ENCODE assay signal across 8 cellular contexts in genomic region chr6:130018830-130019795, GRCh38. TPM values are rescaled to one million over a fixed set of nuclear protein-coding genes. Genes with fewer than 3 reads are reported as not detected.
DNase-seq lines count a peak whose midpoint lies in the region; ATAC-seq and TF ChIP-seq lines count a peak whose summit lies in the region.

No MANE protein-coding gene starts in this region.

- POLR2A ChIA-PET in PC-9 (lab: Charles Lee; ENCODE audit: unreplicated experiment): no interaction called here

- no peaks in the 10 kb centered on the region for H3K27me3 ChIP-seq in PC-9 (ENCODE audit: insufficient read depth, low read depth)
- no peaks in the 10 kb centered on the region for H3K27me3 ChIP-seq in foreskin keratinocyte
- H3K27me3 ChIP-seq in neural cell (ENCODE audit: insufficient read depth, low read depth, low read length): no peaks in the 10 kb centered on the region

- H3K79me2 ChIP-seq in PC-9 (ENCODE audit: low read depth) (no peaks in the 10 kb centered on the region), neural cell (replicated peaks; ENCODE audit: insufficient read depth, low read length) (peaks cover 4% of the 10 kb centered on the region)

- no TSS peak for BruUV-seq in PC-9 (replicated peaks; lab: Mats Ljungman, UMichigan)

- CTCF ChIA-PET in PC-9 (lab: Charles Lee): no interaction called here

- no peaks in the 10 kb centered on the region for H3K9me2 ChIP-seq in PC-9 (ENCODE audit: insufficient read depth)
- no peaks in the 10 kb centered on the region for H3K9me2 ChIP-seq in neural cell (ENCODE audit: insufficient read depth, low read length)

- H3F3A ChIP-seq in PC-9 (ENCODE audit: insufficient read depth, low read depth) (peaks cover 5% of the 10 kb centered on the region; the same call in 1 of the 2 replicates), neural cell (ENCODE audit: insufficient read depth, low read length, poor library complexity, severe bottlenecking) (no peaks in the 10 kb centered on the region)

- H3K9ac ChIP-seq in neural cell (ENCODE audit: low read length): peak overlapping the region; percentile 64

- no peak for TF ChIP-seq EP300 in neural cell (conservative IDR thresholded peaks at IDR 0.05; ENCODE audit: poor library complexity, severe bottlenecking)

- H3K4me1 ChIP-seq in PC-9 (replicated peaks; ENCODE audit: insufficient read depth): no peaks in the 10 kb centered on the region
- H3K4me1 ChIP-seq in foreskin keratinocyte: peaks cover 5% of the 10 kb centered on the region

- peak overlapping the region; percentile 98 for H2AFZ ChIP-seq in PC-9
- peak overlapping the region; percentile 30 for H2AFZ ChIP-seq in neural cell (ENCODE audit: low read depth, low read length)

- ATAC-seq in HG02943 (IDR thresholded peaks at IDR 0.05; ENCODE audit: low read depth, unreplicated experiment) (peak; percentile 27), foreskin keratinocyte (peak; percentile 23)

- peak; percentile 30 to 73 (median 67) for DNase-seq in NCI-H1417 (lab: John Stamatoyannopoulos, UW)
- no peak for DNase-seq in NCI-H1417 treated with DMSO at 0.1 percent for 48 hours (lab: John Stamatoyannopoulos, UW)
- DNase-seq in PC-9: peak in 1 of 2 experiments; percentile 20
- peak; percentile 79 for DNase-seq in activated effector memory CD4-positive, alpha-beta T cell treated with anti-CD3 and anti-CD28 coated beads, Interleukin-2, amount 50 U/mL, for 16 hours
- DNase-seq in foreskin keratinocyte: peak; percentile 16 to 36
- peak; percentile 55 for DNase-seq in ureter (ENCODE audit: low spot score)

- H3K4me2 ChIP-seq in PC-9 (peak overlapping the region; percentile 83), neural cell (ENCODE audit: low read length) (peak overlapping the region; percentile 74)

- H3K27ac ChIP-seq in PC-9 (no peak overlapping the region), foreskin keratinocyte (peak overlapping the region; percentile 44), neural cell (ENCODE audit: low read length) (peak overlapping the region; percentile 53)

- intact Hi-C loops in PC-9 (cut with micrococcal nuclease; ENCODE audit: unreplicated experiment): no loop called here

- TF ChIP-seq RAD21 in neural cell (conservative IDR thresholded peaks at IDR 0.05): no peak

- no peak for TF ChIP-seq CTCF in PC-9 (conservative IDR thresholded peaks at IDR 0.05)
- TF ChIP-seq CTCF in foreskin keratinocyte (conservative IDR thresholded peaks at IDR 0.05): no peak
- TF ChIP-seq CTCF in neural cell (IDR thresholded peaks at IDR 0.05; ENCODE audit: poor library complexity, severe bottlenecking): no peak

- H3K4me3 ChIP-seq in PC-9: peak overlapping the region; percentile 78
- H3K4me3 ChIP-seq in neural cell (ENCODE audit: low read length): peak overlapping the region; percentile 85

- H3K9me3 ChIP-seq in PC-9 (ENCODE audit: insufficient read depth, low read depth): no peaks in the 10 kb centered on the region
- no peaks in the 10 kb centered on the region for H3K9me3 ChIP-seq in neural cell (ENCODE audit: low read length)

- H3K36me3 ChIP-seq in PC-9 (ENCODE audit: low read depth) (no peaks in the 10 kb centered on the region), neural cell (ENCODE audit: insufficient read depth, low read length) (no peaks in the 10 kb centered on the region)

- no peaks in the 10 kb centered on the region for H4K20me1 ChIP-seq in PC-9 (ENCODE audit: insufficient read depth)
- H4K20me1 ChIP-seq in neural cell (ENCODE audit: insufficient read depth): no peaks in the 10 kb centered on the region

TF ChIP-seq in neural cell, 6 proteins besides CTCF, POLR2A, EP300 and RAD21:
- peak; percentile 53 for TF ChIP-seq MXI1 (conservative IDR thresholded peaks at IDR 0.05; ENCODE audit: poor library complexity, severe bottlenecking)
- no peak for TF ChIP-seq EZH2 (IDR thresholded peaks at IDR 0.05; ENCODE audit: borderline replicate concordance, insufficient read depth, low read length, poor library complexity, severe bottlenecking)

RNA-seq across cellular contexts. Expression of gene L3MBTL3, which starts 0.7 kb away (rescaled TPM):
- total RNA-seq in PC-9 (2021) (6.1 and 9.8 TPM in 2 replicates), foreskin keratinocyte (19.3 and 20.3 TPM in 2 replicates), ureter (15.1 TPM)
- polyA plus RNA-seq in foreskin keratinocyte (5.5 and 6.6 TPM in 2 replicates), neural cell (42.6 and 47.6 TPM in 2 replicates)
- 52.8 and 59.8 TPM in 2 replicates for polyA minus RNA-seq in neural cell
